ENCODE assay signal across 21 cellular contexts in genomic region chr2:202491514-202491913, GRCh38.
DNase-seq lines count a peak whose midpoint lies in the region; TF ChIP-seq lines count a peak whose summit lies in the region.
"Had no signal": no experiment of that assay in that cellular context is flagged by ENCODE, and none has a peak within 500 bp of the region (broad histone marks: within the 10 kb centered on the region; RNA-seq: fewer than 3 reads in every experiment).

No MANE protein-coding gene starts in this region.

- BruUV-seq in mammary epithelial cell (replicated peaks; lab: Mats Ljungman, UMichigan) = no TSS peak

- H3K9me3 ChIP-seq in mammary epithelial cell (replicated peaks; ENCODE audit: insufficient read depth, low read length) (no peaks in the 10 kb centered on the region), breast epithelium (no peaks in the 10 kb centered on the region), OCI-LY3 (ENCODE audit: insufficient read depth, low read length) (no peaks in the 10 kb centered on the region), transverse colon (no peaks in the 10 kb centered on the region)
- H3K9me3 ChIP-seq: A549, ovary had no signal

- no peak overlapping the region for H3K4me3 ChIP-seq in mammary epithelial cell (replicated peaks in 1 of 3; ENCODE audit: insufficient read depth in 1 of 3, low read depth in 2 of 3, low read length in 3 of 3)
- no peak overlapping the region for H3K4me3 ChIP-seq in breast epithelium
- H3K4me3 ChIP-seq in OCI-LY3 (ENCODE audit: low read length) = no peak overlapping the region
- no peak overlapping the region for H3K4me3 ChIP-seq in choroid plexus epithelial cell (ENCODE audit: low read depth, low read length)
- H3K4me3 ChIP-seq in transverse colon = no peak overlapping the region
- H3K4me3 ChIP-seq: A549, lung, ovary had no signal

- H2AFZ ChIP-seq in mammary epithelial cell (ENCODE audit: low read depth, low read length) (no peak overlapping the region), OCI-LY3 (ENCODE audit: low read depth, low read length) (no peak overlapping the region)

- H3K9ac ChIP-seq in mammary epithelial cell (ENCODE audit: insufficient read depth, low read length) (no peak overlapping the region), OCI-LY3 (ENCODE audit: low read length) (no peak overlapping the region)

- dilution Hi-C loops in mammary epithelial cell (cut with HindIII; ENCODE audit: low sequenced_read_pairs) = loop anchor here (5.0 kb wide), 1 partner anchor 74 kb away; no protein-coding TSS in a partner anchor

- CTCF ChIA-PET in mammary epithelial cell (lab: Charles Lee; ENCODE audit: low non-redundant PET) = no interaction called here

- intact Hi-C loops in mammary epithelial cell (cut with micrococcal nuclease) = no loop called here
- intact Hi-C loops in breast epithelium (cut with DNase I; ENCODE audit: low total_unique reads) = no loop called here
- intact Hi-C loops in transverse colon (cut with DNase I; ENCODE audit: low total_unique reads) = no loop called here

- no peak for TF ChIP-seq EP300 in transverse colon (IDR thresholded peaks at IDR 0.05; ENCODE audit: low read depth)

- 97% methylated on average over 3 of the region's 4 CpGs for WGBS in mammary epithelial cell (ENCODE audit: low coverage, missing lambda C conversion rate)
- WGBS in transverse colon (ENCODE audit: low coverage in 1 of 2), 2 donors = 92 to 100% methylated on average over 1 to 4 of the region's 4 CpGs

- peak; percentile 1 for DNase-seq in mammary epithelial cell
- DNase-seq in breast epithelium (ENCODE audit: low spot score in 2 of 2) = no peak
- peak; percentile 14 for DNase-seq in choroid plexus epithelial cell (ENCODE audit: low read depth)
- peak; percentile 19 for DNase-seq in pons (ENCODE audit: low spot score)
- DNase-seq in NCI-H2227 treated with DMSO at 0.1 percent for 48 hours (lab: John Stamatoyannopoulos, UW) = no peak
- no peak for DNase-seq in transverse colon
- no peak for DNase-seq in DMS153 treated with DMSO at 0.1 percent for 48 hours (lab: John Stamatoyannopoulos, UW; ENCODE audit: unreplicated experiment)
- DNase-seq: activated CD4-positive, alpha-beta T cell treated with anti-CD3 and anti-CD28 coated beads, Interleukin-2, amount 50 U/mL, for 1 hour; activated gamma-delta T cell treated with Interleukin-2 at 50 U/mL for 16 hours; activated naive CD8-positive, alpha-beta T cell treated with anti-CD3 and anti-CD28 coated beads, Interleukin-2, amount 50 U/mL, for 24 hours; activated T-cell treated with anti-CD3 and anti-CD28 coated beads, Interleukin-2, amount 50 U/mL, for 4 hours; cerebellar nuclear complex; DMS79; glutamatergic neuron; NCI-H2171; ovary; stimulated activated CD4-positive, alpha-beta T cell treated with anti-CD3 and anti-CD28 coated beads, Interleukin-2, amount 100 ng/mL, for 48 hours had no signal

- H3K36me3 ChIP-seq in mammary epithelial cell (ENCODE audit: insufficient read depth, low read length) (no peaks in the 10 kb centered on the region), breast epithelium (no peaks in the 10 kb centered on the region), OCI-LY3 (replicated peaks; ENCODE audit: low read depth, low read length) (no peaks in the 10 kb centered on the region), transverse colon (no peaks in the 10 kb centered on the region)
- H3K36me3 ChIP-seq: ovary had no signal

- H4K20me1 ChIP-seq in mammary epithelial cell (ENCODE audit: insufficient read depth, low read length) (no peaks in the 10 kb centered on the region), OCI-LY3 (ENCODE audit: insufficient read depth, low read length) (no peaks in the 10 kb centered on the region)

- TF ChIP-seq POLR2A in breast epithelium (IDR thresholded peaks at IDR 0.05) = no peak
- TF ChIP-seq POLR2A in transverse colon (IDR thresholded peaks at IDR 0.05) = no peak

- no peaks in the 10 kb centered on the region for H3K27me3 ChIP-seq in mammary epithelial cell (ENCODE audit: insufficient read depth, low read length)
- no peaks in the 10 kb centered on the region for H3K27me3 ChIP-seq in breast epithelium
- no peaks in the 10 kb centered on the region for H3K27me3 ChIP-seq in OCI-LY3 (ENCODE audit: low read depth, low read length)
- H3K27me3 ChIP-seq in transverse colon = no peaks in the 10 kb centered on the region
- H3K27me3 ChIP-seq: ovary had no signal

- TF ChIP-seq CTCF in mammary epithelial cell (conservative IDR thresholded peaks at IDR 0.05 in 1 of 2, IDR thresholded peaks at IDR 0.05 in 1 of 2; ENCODE audit: extremely low read depth in 1 of 2, insufficient read depth in 1 of 2, low read depth in 1 of 2, low read length in 2 of 2) (no peak), breast epithelium (IDR thresholded peaks at IDR 0.05) (no peak), OCI-LY3 (IDR thresholded peaks at IDR 0.05; ENCODE audit: low read depth, low read length) (peak; percentile 14; the same call in 1 of the 2 replicates), choroid plexus epithelial cell (conservative IDR thresholded peaks at IDR 0.05; ENCODE audit: low read depth, low read length) (peak; percentile 29), transverse colon (IDR thresholded peaks at IDR 0.05) (no peak)

- H3K79me2 ChIP-seq in mammary epithelial cell (ENCODE audit: insufficient read depth, low read length) = no peaks in the 10 kb centered on the region
- no peaks in the 10 kb centered on the region for H3K79me2 ChIP-seq in OCI-LY3 (ENCODE audit: low read length)

- H3K4me2 ChIP-seq in mammary epithelial cell (ENCODE audit: insufficient read depth, low read depth, low read length) (no peak overlapping the region), OCI-LY3 (ENCODE audit: low read length) (no peak overlapping the region)
- H3K4me2 ChIP-seq: A549 had no signal

- H3K4me1 ChIP-seq in mammary epithelial cell (ENCODE audit: insufficient read depth, low read length) (no peaks in the 10 kb centered on the region), breast epithelium (no peaks in the 10 kb centered on the region), OCI-LY3 (ENCODE audit: low read length) (no peaks in the 10 kb centered on the region), transverse colon (peaks cover 0 to 22% (median 8%) of the 10 kb centered on the region in 4 donors)

- in situ Hi-C loops in mammary epithelial cell (cut with MboI; ENCODE audit: low sequenced_read_pairs in 2 of 2) = no loop called here
- in situ Hi-C loops in transverse colon (cut with MboI; ENCODE audit: low pct_ligation_motif_present in 1 of 4, low pct_unique_long_range_greater_than_20kb in 1 of 4, low sequenced_read_pairs in 3 of 4) = no loop called here

- H3K27ac ChIP-seq in mammary epithelial cell (ENCODE audit: insufficient read depth, low read depth, low read length) (no peak overlapping the region), breast epithelium (no peak overlapping the region), OCI-LY3 (ENCODE audit: low read length) (no peak overlapping the region), transverse colon (no peak overlapping the region)
- H3K27ac ChIP-seq: A549, epithelial cell of prostate, ovary had no signal

Comparison
In these comparisons a context has a peak if more than half of its experiments do, and no peak if none do; other contexts are left out.
1. DNase-seq: peak in mammary epithelial cell (single experiment), choroid plexus epithelial cell (single experiment) and pons (single experiment); none in breast epithelium (0 of 2), NCI-H2227 treated with DMSO at 0.1 percent for 48 hours (single experiment), transverse colon (single experiment) and DMS153 treated with DMSO at 0.1 percent for 48 hours (single experiment).
2. CTCF ChIP-seq: peak in OCI-LY3 (single experiment) and choroid plexus epithelial cell (single experiment); none in mammary epithelial cell (0 of 2), breast epithelium (0 of 3) and transverse colon (0 of 5).